Comparison of ENCODE assay signal across 23 cellular contexts in genomic region chr4:3396611-3397010, GRCh38. TPM values are rescaled to one million over a fixed set of nuclear protein-coding genes. Genes with fewer than 3 reads are reported as not detected.
"Had no signal": no experiment of that assay in that cellular context is flagged by ENCODE, and none has a peak within 500 bp of the region (broad histone marks: within the 10 kb centered on the region; RNA-seq: fewer than 3 reads in every experiment).

No MANE protein-coding gene starts in this region.

- H2AFZ ChIP-seq: hepatocyte had no signal

- H3K4me2 ChIP-seq: hepatocyte had no signal

- H3K27me3 ChIP-seq: dorsolateral prefrontal cortex, esophagus muscularis mucosa, foreskin keratinocyte, gastroesophageal sphincter, heart left ventricle, hepatocyte, left lung had no signal

- ATAC-seq: foreskin keratinocyte, gastroesophageal sphincter, heart left ventricle, left cardiac atrium, left lung, left ventricle myocardium superior, lower lobe of right lung, mucosa of descending colon had no signal

- H3K4me3 ChIP-seq: coronary artery, dorsolateral prefrontal cortex, esophagus muscularis mucosa, gastroesophageal sphincter, heart left ventricle, hepatocyte, left lung, lower lobe of right lung, mucosa of descending colon had no signal

- DNase-seq: dermis blood vessel endothelial cell; dorsolateral prefrontal cortex; effector CD4-positive, alpha-beta T cell; effector memory CD4-positive, alpha-beta T cell; foreskin keratinocyte; left cardiac atrium; left lung; left ventricle myocardium superior; lower lobe of right lung; mesenchymal stem cell; mucosa of descending colon; naive B cell had no signal

- H3K36me3 ChIP-seq: gastroesophageal sphincter, heart left ventricle, left lung had no signal

- H3K27ac ChIP-seq: coronary artery, dorsolateral prefrontal cortex, esophagus muscularis mucosa, foreskin keratinocyte, gastroesophageal sphincter, heart left ventricle, hepatocyte, left lung, lower lobe of right lung had no signal

- H3K9me3 ChIP-seq: esophagus muscularis mucosa, gastroesophageal sphincter, left lung, lower lobe of right lung, mucosa of descending colon had no signal

- H3K4me1 ChIP-seq: esophagus muscularis mucosa, foreskin keratinocyte, gastroesophageal sphincter had no signal

RNA-seq across cellular contexts. Expression of gene HGFAC, which starts 45.2 kb away (rescaled TPM):
- total RNA-seq: epithelial cell of proximal tubule, fibroblast of villous mesenchyme, foreskin keratinocyte, kidney epithelial cell, mesenteric fat pad had no signal
- polyA plus RNA-seq: fibroblast of lung, foreskin keratinocyte, keratinocyte had no signal
